In genomic region chr11:72058416-72059034, GRCh38 we compare ENCODE assay signal across 17 cellular contexts. TPM values are rescaled to one million over a fixed set of nuclear protein-coding genes. Genes with fewer than 3 reads are reported as not detected.
DNase-seq lines count a peak whose midpoint lies in the region; ATAC-seq and TF ChIP-seq lines count a peak whose summit lies in the region.
"Had no signal": no experiment of that assay in that cellular context is flagged by ENCODE, and none has a peak within 500 bp of the region (broad histone marks: within the 10 kb centered on the region; RNA-seq: fewer than 3 reads in every experiment).

No MANE protein-coding gene starts in this region.

- TF ChIP-seq POLR2A in sigmoid colon (IDR thresholded peaks at IDR 0.05) = no peak

- peaks cover 6% of the 10 kb centered on the region for H3K4me1 Mint-ChIP-seq in osteocyte (ENCODE audit: unreplicated experiment)

- no peaks in the 10 kb centered on the region for H3K9me3 Mint-ChIP-seq in osteocyte (ENCODE audit: unreplicated experiment)
- H3K9me3 Mint-ChIP-seq: activated naive CD4-positive, alpha-beta T cell treated with anti-CD3 and anti-CD28 coated beads for 36 hours had no signal

- H3K27me3 ChIP-seq in sigmoid colon = no peaks in the 10 kb centered on the region
- H3K27me3 ChIP-seq: neutrophil had no signal

- peak; percentile 23 for DNase-seq in DMS 273 (lab: John Stamatoyannopoulos, UW; ENCODE audit: unreplicated experiment)
- DNase-seq in DMS 273 treated with DMSO at 0.1 percent for 48 hours (lab: John Stamatoyannopoulos, UW) = no peak
- peak; percentile 75 for DNase-seq in NCI-H510A treated with DMSO at 0.1 percent for 48 hours (lab: John Stamatoyannopoulos, UW)
- peak; percentile 16 for DNase-seq in choroid plexus epithelial cell (ENCODE audit: low read depth)
- no peak for DNase-seq in osteocyte (ENCODE audit: extremely low spot score, unreplicated experiment)
- no peak for DNase-seq in sigmoid colon
- no peak for DNase-seq in DMS53 treated with DMSO at 0.1 percent for 48 hours (lab: John Stamatoyannopoulos, UW; ENCODE audit: unreplicated experiment)
- DNase-seq: activated naive CD4-positive, alpha-beta T cell treated with anti-CD3 and anti-CD28 coated beads for 36 hours; COR-L47; NCI-H1436 treated with DMSO at 0.1 percent for 48 hours had no signal

- no peak for ATAC-seq in GM21717 (IDR thresholded peaks at IDR 0.05; ENCODE audit: unreplicated experiment)
- ATAC-seq: SK-N-SH treated with all-trans-retinoic acid at 6 μM for 48 hours had no signal

- no peaks in the 10 kb centered on the region for H3K27me3 Mint-ChIP-seq in osteocyte (ENCODE audit: unreplicated experiment)

- no peak overlapping the region for H3K4me3 Mint-ChIP-seq in osteocyte (ENCODE audit: unreplicated experiment)
- H3K4me3 Mint-ChIP-seq: activated naive CD4-positive, alpha-beta T cell treated with anti-CD3 and anti-CD28 coated beads for 36 hours had no signal

- peak overlapping the region in 1 of 4 donors; percentile 35 for H3K27ac ChIP-seq in sigmoid colon
- H3K27ac ChIP-seq: 22Rv1, neutrophil had no signal

- no peak for TF ChIP-seq CTCF in choroid plexus epithelial cell (conservative IDR thresholded peaks at IDR 0.05; ENCODE audit: low read depth, low read length)
- no peak for TF ChIP-seq CTCF in osteocyte (IDR thresholded peaks at IDR 0.05)
- no peak for TF ChIP-seq CTCF in sigmoid colon (IDR thresholded peaks at IDR 0.05)

- no peaks in the 10 kb centered on the region for H3K4me1 ChIP-seq in sigmoid colon

- TF ChIP-seq EP300 in sigmoid colon (IDR thresholded peaks at IDR 0.05) = no peak

- H3K4me3 ChIP-seq in choroid plexus epithelial cell (ENCODE audit: low read depth, low read length) (no peak overlapping the region), sigmoid colon (no peak overlapping the region)

- intact Hi-C loops in sigmoid colon (cut with DNase I) = no loop called here

- WGBS in sigmoid colon, 2 donors = 84 to 90% methylated on average over 3 of the region's 3 CpGs

- peaks cover 0 to 9% (median 0%) of the 10 kb centered on the region in 4 donors for H3K36me3 ChIP-seq in sigmoid colon

- peak overlapping the region; percentile 50 for H3K27ac Mint-ChIP-seq in osteocyte (ENCODE audit: unreplicated experiment)
- H3K27ac Mint-ChIP-seq: activated naive CD4-positive, alpha-beta T cell treated with anti-CD3 and anti-CD28 coated beads for 36 hours had no signal

- H3K9me3 ChIP-seq in sigmoid colon = no peaks in the 10 kb centered on the region
- H3K9me3 ChIP-seq: neutrophil had no signal

- no peaks in the 10 kb centered on the region for H3K36me3 Mint-ChIP-seq in osteocyte (ENCODE audit: unreplicated experiment)

RNA-seq across cellular contexts. Expression of gene NUMA1, which starts 21.8 kb away (rescaled TPM):
- total RNA-seq in osteocyte (238 and 247 TPM in 2 replicates), sigmoid colon (100 to 1,000 TPM; 249 to 343 (median 265) TPM)
- polyA plus RNA-seq in sigmoid colon = 100 to 1,000 TPM in 2 of 3 donors, 10 to 100 TPM in 1; 99.1 to 176 (median 109) TPM

RNA-seq across cellular contexts. Expression of gene LRRC51, which starts 22.1 kb away (rescaled TPM):
- total RNA-seq in osteocyte (9.1 and 10.9 TPM in 2 replicates), sigmoid colon (10 to 100 TPM in 1 of 4 donors, 1 to 10 TPM in 3; 3.2 to 14.8 (median 6.4) TPM)
- 10 to 100 TPM in 2 of 3 donors, 1 to 10 TPM in 1; 4.6 to 12.3 (median 10.8) TPM for polyA plus RNA-seq in sigmoid colon

RNA-seq across cellular contexts. Expression of gene LAMTOR1, which starts 44.6 kb away (rescaled TPM):
- total RNA-seq in osteocyte = 95.4 and 96.8 TPM in 2 replicates
- 100 to 1,000 TPM in 3 of 4 donors, 10 to 100 TPM in 1; 87.2 to 123 (median 120) TPM for total RNA-seq in sigmoid colon
- 100 to 1,000 TPM; 132 to 256 (median 228) TPM for polyA plus RNA-seq in sigmoid colon

RNA-seq across cellular contexts. Expression of gene TOMT, which starts 47.2 kb away (rescaled TPM):
- total RNA-seq in osteocyte (not detected in 2 replicates), sigmoid colon (not detected)
- not detected for polyA plus RNA-seq in sigmoid colon
- total RNA-seq: activated naive CD4-positive, alpha-beta T cell treated with anti-CD3 and anti-CD28 coated beads for 36 hours; skeletal muscle tissue; subcutaneous adipose tissue had no signal
- polyA plus RNA-seq: esophagus had no signal

RNA-seq across cellular contexts. Expression of gene ANAPC15, which starts 54.0 kb away (rescaled TPM):
- 32.1 and 32.3 TPM in 2 replicates for total RNA-seq in osteocyte
- 10 to 100 TPM; 48.5 to 77.1 (median 57.8) TPM for total RNA-seq in sigmoid colon
- 10 to 100 TPM; 84.5 to 93.1 (median 89.0) TPM for polyA plus RNA-seq in sigmoid colon

Comparison
In these comparisons a context has a peak if more than half of its experiments do, and no peak if none do; other contexts are left out.
1. DNase-seq: peak in DMS 273 (single experiment), NCI-H510A treated with DMSO at 0.1 percent for 48 hours (single experiment) and choroid plexus epithelial cell (single experiment); none in DMS 273 treated with DMSO at 0.1 percent for 48 hours (single experiment), osteocyte (single experiment), sigmoid colon (single experiment) and DMS53 treated with DMSO at 0.1 percent for 48 hours (single experiment).